In the genomic region with DNA sequence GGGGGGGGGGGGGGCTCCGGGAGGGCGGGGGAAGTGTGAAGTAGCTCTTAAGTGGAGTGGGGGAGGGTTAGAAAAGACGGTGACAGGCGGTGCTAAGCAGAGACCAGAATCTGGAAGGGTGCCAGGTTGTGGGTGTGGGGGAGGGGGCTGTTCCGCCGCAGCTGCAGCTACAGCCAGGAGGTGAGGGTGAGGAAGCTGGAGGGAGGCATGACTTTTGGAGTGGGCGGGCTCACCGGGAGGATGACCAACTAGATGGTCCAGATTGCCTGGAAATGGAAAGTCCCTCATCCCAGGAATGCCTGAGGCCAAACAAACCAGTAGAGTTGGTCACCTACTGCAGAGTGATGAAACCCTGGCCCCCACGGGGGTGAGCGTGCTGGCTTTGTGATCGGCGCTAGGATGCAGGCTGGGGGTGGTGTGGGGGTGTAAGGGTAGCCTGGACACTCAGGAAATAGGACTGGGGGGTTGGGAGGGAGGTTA, we compare ENCODE assay signal across 8 cellular contexts.
A peak's percentile ranks its signal among the peaks of the same experiment; 100 is the strongest.
DNase-seq lines count a peak whose midpoint lies in the region; ATAC-seq and TF ChIP-seq lines count a peak whose summit lies in the region.

No MANE protein-coding gene starts in this region.

- ATAC-seq in GM18498 (IDR thresholded peaks at IDR 0.05; ENCODE audit: unreplicated experiment) = peak; percentile 74
- peak; percentile 44 for ATAC-seq in HG03520 (IDR thresholded peaks at IDR 0.05; ENCODE audit: unreplicated experiment)
- peak; percentile 48 to 74 for ATAC-seq in upper lobe of left lung (ENCODE audit: low FRiP score in 2 of 2)

- no peaks in the 10 kb centered on the region for H3K36me3 ChIP-seq in effector memory CD4-positive, alpha-beta T cell (ENCODE audit: control insufficient read depth, insufficient read depth, low read length)
- no peaks in the 10 kb centered on the region for H3K36me3 ChIP-seq in upper lobe of left lung

- H3K4me3 ChIP-seq in effector memory CD4-positive, alpha-beta T cell (ENCODE audit: insufficient read depth, low read depth, low read length, poor library complexity, severe bottlenecking) = peak overlapping the region; percentile 41
- H3K4me3 ChIP-seq in upper lobe of left lung = no peak overlapping the region

- no peak for TF ChIP-seq EP300 in upper lobe of left lung (IDR thresholded peaks at IDR 0.05)

- TF ChIP-seq POLR2A in upper lobe of left lung (IDR thresholded peaks at IDR 0.05) = no peak

- no peaks in the 10 kb centered on the region for H3K27me3 ChIP-seq in effector memory CD4-positive, alpha-beta T cell (replicated peaks; ENCODE audit: control insufficient read depth, insufficient read depth, low read length, poor library complexity, severe bottlenecking)
- no peaks in the 10 kb centered on the region for H3K27me3 ChIP-seq in upper lobe of left lung

- no peaks in the 10 kb centered on the region for H3K36me3 Mint-ChIP-seq in nephron (ENCODE audit: low read depth)

- no peaks in the 10 kb centered on the region for H3K4me1 ChIP-seq in effector memory CD4-positive, alpha-beta T cell (ENCODE audit: control insufficient read depth, insufficient read depth, low read length, poor library complexity, severe bottlenecking)
- peaks cover 8 to 17% (median 11%) of the 10 kb centered on the region in 4 donors for H3K4me1 ChIP-seq in upper lobe of left lung

- peak overlapping the region; percentile 13 to 84 (median 74) for H3K27ac Mint-ChIP-seq in nephron

- peaks cover 27% of the 10 kb centered on the region for H3K27me3 Mint-ChIP-seq in nephron (ENCODE audit: low read depth)

- H3K4me1 Mint-ChIP-seq in nephron = peaks cover 27% of the 10 kb centered on the region

- H3K9me3 Mint-ChIP-seq in nephron = peaks cover 2% of the 10 kb centered on the region

- H3K9me3 ChIP-seq in effector memory CD4-positive, alpha-beta T cell (ENCODE audit: control insufficient read depth, low read length) = no peaks in the 10 kb centered on the region
- H3K9me3 ChIP-seq in upper lobe of left lung = no peaks in the 10 kb centered on the region

- TF ChIP-seq CTCF in nephron (IDR thresholded peaks at IDR 0.05; ENCODE audit: unreplicated experiment in 3 of 3) (no peak), upper lobe of left lung (IDR thresholded peaks at IDR 0.05) (no peak)

- peak overlapping the region; percentile 65 to 80 (median 77) for H3K4me3 Mint-ChIP-seq in nephron

- peak; percentile 97 for DNase-seq in NCI-H82 (lab: John Stamatoyannopoulos, UW)
- DNase-seq in activated CD4-positive, alpha-beta T cell treated with anti-CD3 and anti-CD28 coated beads, Interleukin-2, amount 50 U/mL, for 48 hours = peak; percentile 53 to 60
- DNase-seq in effector memory CD4-positive, alpha-beta T cell = peak in 1 of 3 donors; percentile 3
- DNase-seq in upper lobe of left lung = peak; percentile 39 to 58
- no peak for DNase-seq in germinal center (ENCODE audit: low spot score)

- H3K27ac ChIP-seq in effector memory CD4-positive, alpha-beta T cell (ENCODE audit: insufficient read depth, low read length, poor library complexity, severe bottlenecking) = no peak overlapping the region
- H3K27ac ChIP-seq in upper lobe of left lung = no peak overlapping the region

- WGBS in upper lobe of left lung, 2 donors = 1 to 3% methylated on average over 8 to 12 of the region's 12 CpGs
